16 cellular contexts compared by ENCODE assay signal in the genomic region with DNA sequence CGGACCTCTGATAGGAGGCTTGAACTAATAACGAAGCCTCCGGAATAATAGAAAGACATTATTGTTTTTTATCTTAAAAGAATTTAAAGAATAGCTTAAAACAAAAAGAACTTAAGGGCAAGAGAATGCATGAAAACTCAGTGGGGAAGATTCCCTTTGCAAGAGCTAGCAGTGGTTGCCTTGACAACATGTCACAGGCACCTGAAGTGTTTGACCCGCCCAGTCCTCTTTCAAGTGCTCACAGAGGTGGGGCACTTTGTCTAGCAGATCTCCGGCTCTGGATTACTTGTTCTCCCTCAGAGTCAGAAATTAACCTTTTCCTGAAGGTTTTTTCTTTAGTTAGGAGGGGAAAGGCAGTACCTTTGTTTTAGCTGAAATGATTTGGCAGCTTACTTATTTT. TPM values are rescaled to one million over a fixed set of nuclear protein-coding genes. Genes with fewer than 3 reads are reported as not detected.
DNase-seq lines count a peak whose midpoint lies in the region; ATAC-seq lines count a peak whose summit lies in the region.
"Had no signal": no experiment of that assay in that cellular context is flagged by ENCODE, and none has a peak within 500 bp of the region (broad histone marks: within the 10 kb centered on the region; RNA-seq: fewer than 3 reads in every experiment).

No MANE protein-coding gene starts in this region.

- peak; percentile 88 for ATAC-seq in left colon

- DNase-seq in DMS153 treated with DMSO at 0.1 percent for 48 hours (lab: John Stamatoyannopoulos, UW; ENCODE audit: unreplicated experiment), result peak; percentile 33
- peak; percentile 57 for DNase-seq in NCI-H1105 treated with DMSO at 0.1 percent for 48 hours (lab: John Stamatoyannopoulos, UW)
- peak; percentile 32 for DNase-seq in NCI-H774 (lab: John Stamatoyannopoulos, UW)
- peak in 1 of 2 donors; percentile 14 for DNase-seq in left colon
- no peak for DNase-seq in substantia nigra (lab: John Stamatoyannopoulos, UW)
- no peak for DNase-seq in SKM-1 (lab: John Stamatoyannopoulos, UW; ENCODE audit: unreplicated experiment)
- DNase-seq in T-helper 1 cell, result no peak
- DNase-seq in RPMI8226, result no peak
- DNase-seq: activated naive CD8-positive, alpha-beta T cell treated with anti-CD3 and anti-CD28 coated beads, Interleukin-2, amount 10 ng/mL, durations not matched to agents 7 days and 5 days; Calu3; kidney glomerular epithelial cell; NCI-H1930; stimulated activated CD4-positive, alpha-beta T cell treated with anti-CD3 and anti-CD28 coated beads, Interleukin-2, amount 100 ng/mL, for 48 hours; testis had no signal

- H3K27ac ChIP-seq in substantia nigra (ENCODE audit: low read depth, low read length, poor library complexity, severe bottlenecking), result no peak overlapping the region
- H3K27ac ChIP-seq: breast epithelium, SJSA1, testis had no signal

- intact Hi-C loops in left colon (cut with DNase I, micrococcal nuclease), result no loop called here

RNA-seq across cellular contexts. Expression of gene LARS2, which starts 37.8 kb away (rescaled TPM):
- 10 to 100 TPM; 23.2 to 27.8 TPM for total RNA-seq in left colon

Comparison
In these comparisons a context has a peak if more than half of its experiments do, and no peak if none do; other contexts are left out.
1. DNase-seq: peak in DMS153 treated with DMSO at 0.1 percent for 48 hours (single experiment), NCI-H1105 treated with DMSO at 0.1 percent for 48 hours (single experiment) and NCI-H774 (single experiment); none in substantia nigra (0 of 49), SKM-1 (single experiment), T-helper 1 cell (0 of 5) and RPMI8226 (single experiment).